Comparison of ENCODE assay signal across 1 cellular context in the genomic region with DNA sequence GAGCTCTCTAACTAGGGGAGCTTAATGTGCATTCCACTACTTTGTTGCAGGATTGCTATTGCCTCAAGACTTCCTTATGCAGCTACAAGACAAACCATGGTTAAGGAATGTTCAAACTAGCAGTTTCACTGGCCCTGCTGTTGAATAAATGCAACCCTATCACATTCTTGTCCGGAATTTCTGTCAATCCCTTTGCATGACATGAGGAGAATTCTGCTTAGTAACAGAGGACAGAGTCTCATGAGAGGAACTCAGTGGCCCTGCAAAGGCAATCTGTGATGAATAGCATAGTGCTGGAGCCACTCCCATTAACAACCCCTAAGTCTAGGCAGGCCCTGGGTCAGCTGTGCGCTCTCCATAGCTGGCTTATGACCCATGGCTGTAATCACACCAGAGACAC.
TF ChIP-seq lines count a peak whose summit lies in the region.

No MANE protein-coding gene starts in this region.

TF ChIP-seq in WTC11, 78 proteins besides CTCF, POLR2A, EP300 and RAD21 (continued from another document):
- TF ChIP-seq, protein P1, sequence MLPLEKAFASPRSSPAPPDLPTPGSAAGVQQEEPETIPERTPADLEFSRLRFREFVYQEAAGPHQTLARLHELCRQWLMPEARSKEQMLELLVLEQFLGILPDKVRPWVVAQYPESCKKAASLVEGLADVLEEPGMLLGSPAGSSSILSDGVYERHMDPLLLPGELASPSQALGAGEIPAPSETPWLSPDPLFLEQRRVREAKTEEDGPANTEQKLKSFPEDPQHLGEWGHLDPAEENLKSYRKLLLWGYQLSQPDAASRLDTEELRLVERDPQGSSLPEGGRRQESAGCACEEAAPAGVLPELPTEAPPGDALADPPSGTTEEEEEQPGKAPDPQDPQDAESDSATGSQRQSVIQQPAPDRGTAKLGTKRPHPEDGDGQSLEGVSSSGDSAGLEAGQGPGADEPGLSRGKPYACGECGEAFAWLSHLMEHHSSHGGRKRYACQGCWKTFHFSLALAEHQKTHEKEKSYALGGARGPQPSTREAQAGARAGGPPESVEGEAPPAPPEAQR (CRISPR knock-in tag; IDR thresholded peaks at IDR 0.05) = no peak
- TF ChIP-seq, protein P2, sequence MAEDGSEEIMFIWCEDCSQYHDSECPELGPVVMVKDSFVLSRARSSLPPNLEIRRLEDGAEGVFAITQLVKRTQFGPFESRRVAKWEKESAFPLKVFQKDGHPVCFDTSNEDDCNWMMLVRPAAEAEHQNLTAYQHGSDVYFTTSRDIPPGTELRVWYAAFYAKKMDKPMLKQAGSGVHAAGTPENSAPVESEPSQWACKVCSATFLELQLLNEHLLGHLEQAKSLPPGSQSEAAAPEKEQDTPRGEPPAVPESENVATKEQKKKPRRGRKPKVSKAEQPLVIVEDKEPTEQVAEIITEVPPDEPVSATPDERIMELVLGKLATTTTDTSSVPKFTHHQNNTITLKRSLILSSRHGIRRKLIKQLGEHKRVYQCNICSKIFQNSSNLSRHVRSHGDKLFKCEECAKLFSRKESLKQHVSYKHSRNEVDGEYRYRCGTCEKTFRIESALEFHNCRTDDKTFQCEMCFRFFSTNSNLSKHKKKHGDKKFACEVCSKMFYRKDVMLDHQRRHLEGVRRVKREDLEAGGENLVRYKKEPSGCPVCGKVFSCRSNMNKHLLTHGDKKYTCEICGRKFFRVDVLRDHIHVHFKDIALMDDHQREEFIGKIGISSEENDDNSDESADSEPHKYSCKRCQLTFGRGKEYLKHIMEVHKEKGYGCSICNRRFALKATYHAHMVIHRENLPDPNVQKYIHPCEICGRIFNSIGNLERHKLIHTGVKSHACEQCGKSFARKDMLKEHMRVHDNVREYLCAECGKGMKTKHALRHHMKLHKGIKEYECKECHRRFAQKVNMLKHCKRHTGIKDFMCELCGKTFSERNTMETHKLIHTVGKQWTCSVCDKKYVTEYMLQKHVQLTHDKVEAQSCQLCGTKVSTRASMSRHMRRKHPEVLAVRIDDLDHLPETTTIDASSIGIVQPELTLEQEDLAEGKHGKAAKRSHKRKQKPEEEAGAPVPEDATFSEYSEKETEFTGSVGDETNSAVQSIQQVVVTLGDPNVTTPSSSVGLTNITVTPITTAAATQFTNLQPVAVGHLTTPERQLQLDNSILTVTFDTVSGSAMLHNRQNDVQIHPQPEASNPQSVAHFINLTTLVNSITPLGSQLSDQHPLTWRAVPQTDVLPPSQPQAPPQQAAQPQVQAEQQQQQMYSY (CRISPR knock-in tag; IDR thresholded peaks at IDR 0.05) = no peak
TF ChIP-seq in WTC11: peak in this region for 0.
